In the genomic region with DNA sequence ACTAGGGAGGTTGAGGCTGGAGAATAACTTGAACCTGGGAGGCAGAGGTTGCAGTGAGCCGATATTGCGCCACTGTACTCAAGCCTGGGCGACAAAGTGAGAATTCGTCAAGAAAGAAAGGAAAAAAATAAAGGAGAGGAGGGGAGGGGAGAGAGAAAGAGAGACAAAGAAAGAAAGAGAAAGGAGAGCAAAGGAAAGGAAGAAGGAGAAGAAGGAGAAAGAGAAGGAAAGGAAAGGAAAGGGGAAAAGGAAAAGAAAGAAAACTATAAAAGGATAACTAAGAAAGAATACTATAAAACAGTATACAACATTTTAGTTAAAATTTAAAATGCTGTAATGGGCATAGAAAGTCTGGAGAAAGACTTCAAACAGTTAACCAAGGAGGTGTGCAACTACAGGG, we compare ENCODE assay signal across 18 cellular contexts. TPM values are rescaled to one million over a fixed set of nuclear protein-coding genes. Genes with fewer than 3 reads are reported as not detected.
DNase-seq lines count a peak whose midpoint lies in the region; ATAC-seq, FAIRE-seq and TF ChIP-seq lines count a peak whose summit lies in the region.
"Had no signal": no experiment of that assay in that cellular context is flagged by ENCODE, and none has a peak within 500 bp of the region (broad histone marks: within the 10 kb centered on the region; RNA-seq: fewer than 3 reads in every experiment).

No MANE protein-coding gene starts in this region.

- no peak for TF ChIP-seq CTCF in MCF 10A (IDR thresholded peaks at IDR 0.05; ENCODE audit: unreplicated experiment)
- no peak for TF ChIP-seq CTCF in mammary epithelial cell (conservative IDR thresholded peaks at IDR 0.05 in 1 of 2, IDR thresholded peaks at IDR 0.05 in 1 of 2; ENCODE audit: extremely low read depth in 1 of 2, insufficient read depth in 1 of 2, low read depth in 1 of 2, low read length in 2 of 2)
- no peak for TF ChIP-seq CTCF in K562 (IDR thresholded peaks at IDR 0.05 in 2 of 3, conservative IDR thresholded peaks at IDR 0.05 in 1 of 3; ENCODE audit: insufficient read depth in 2 of 3, low read depth in 1 of 3, low read length in 3 of 3)
- TF ChIP-seq CTCF in HepG2 (CRISPR knock-in tag; IDR thresholded peaks at IDR 0.05) = no peak

- H3K27ac Mint-ChIP-seq in MCF 10A (ENCODE audit: low read depth, unreplicated experiment) = peak overlapping the region; percentile 42
- H3K27ac Mint-ChIP-seq in stimulated activated effector memory CD8-positive, alpha-beta T cell treated with anti-CD3 and anti-CD28 coated beads, Interleukin-12 subunit alpha, Interleukin-12 subunit beta, amount 100 ng/mL, for 72 hours = peak overlapping the region; percentile 50

- intact Hi-C loops in MCF 10A (cut with micrococcal nuclease) = no loop called here
- intact Hi-C loops in mammary epithelial cell (cut with micrococcal nuclease) = no loop called here
- intact Hi-C loops in K562 (cut with micrococcal nuclease) = no loop called here
- intact Hi-C loops in HepG2 (cut with micrococcal nuclease; ENCODE audit: unreplicated experiment) = no loop called here

- DNase-seq in MCF 10A (ENCODE audit: unreplicated experiment) = no peak
- no peak for DNase-seq in mammary epithelial cell
- no peak for DNase-seq in K562 (ENCODE audit: extremely low read depth in 1 of 4, low spot score in 3 of 4)
- DNase-seq in stimulated activated effector memory CD8-positive, alpha-beta T cell treated with anti-CD3 and anti-CD28 coated beads, Interleukin-12 subunit alpha, Interleukin-12 subunit beta, amount 100 ng/mL, for 72 hours (ENCODE audit: low spot score in 2 of 2) = no peak
- DNase-seq in HepG2 (ENCODE audit: low spot score) = no peak
- DNase-seq in SIG-M5 (lab: John Stamatoyannopoulos, UW) = no peak
- DNase-seq: C1 segment of cervical spinal cord; Calu3; CD4-positive, alpha-beta memory T cell; COR-L47; DMS53; DMS79 treated with DMSO at 0.1 percent for 48 hours; GF-D8; GOT3; HCEC 1CT had no signal

- H3K9me3 ChIP-seq in mammary epithelial cell (replicated peaks; ENCODE audit: insufficient read depth, low read length) (no peaks in the 10 kb centered on the region), K562 (replicated peaks; ENCODE audit: control insufficient read depth, insufficient read depth, low read depth, low read length) (no peaks in the 10 kb centered on the region), HepG2 (ENCODE audit: low read length) (no peaks in the 10 kb centered on the region)

- H3K9me3 Mint-ChIP-seq in MCF 10A (ENCODE audit: unreplicated experiment) = no peaks in the 10 kb centered on the region
- H3K9me3 Mint-ChIP-seq in stimulated activated effector memory CD8-positive, alpha-beta T cell treated with anti-CD3 and anti-CD28 coated beads, Interleukin-12 subunit alpha, Interleukin-12 subunit beta, amount 100 ng/mL, for 72 hours = no peaks in the 10 kb centered on the region
- H3K9me3 Mint-ChIP-seq: CD4-positive, alpha-beta memory T cell had no signal

- in situ Hi-C loops in mammary epithelial cell (cut with MboI; ENCODE audit: low sequenced_read_pairs in 2 of 2) = no loop called here
- in situ Hi-C loops in K562 (cut with MboI) = no loop called here
- in situ Hi-C loops in HepG2 (cut with HindIII; ENCODE audit: extremely low pct_ligation_motif_present, low pct_unique_long_range_greater_than_20kb) = no loop called here

- H3K27ac ChIP-seq in mammary epithelial cell (ENCODE audit: insufficient read depth, low read depth, low read length) (no peak overlapping the region), K562 (ENCODE audit: extremely low read depth, low read depth, low read length) (no peak overlapping the region), HepG2 (ENCODE audit: extremely low read length, insufficient read depth, low read length) (no peak overlapping the region)

- FAIRE-seq in K562 (lab: Jason Lieb, UNC) (no peak), HepG2 (lab: Jason Lieb, UNC) (no peak)
- FAIRE-seq: GM12891, GM18507, H54 had no signal

- H3K79me2 ChIP-seq in mammary epithelial cell (ENCODE audit: insufficient read depth, low read length) (peaks cover 75% of the 10 kb centered on the region), K562 (ENCODE audit: control insufficient read depth, insufficient read depth, low read length) (no peaks in the 10 kb centered on the region), HepG2 (ENCODE audit: insufficient read depth, low read length) (peaks cover 2% of the 10 kb centered on the region)

- no peak for TF ChIP-seq POLR2A in K562 (conservative IDR thresholded peaks at IDR 0.05)
- TF ChIP-seq POLR2A in HepG2 (IDR thresholded peaks at IDR 0.05; ENCODE audit: insufficient read depth in 1 of 2, low read depth in 2 of 2, low read length in 2 of 2) = no peak

- no peaks in the 10 kb centered on the region for H3K27me3 ChIP-seq in mammary epithelial cell (ENCODE audit: insufficient read depth, low read length)
- H3K27me3 ChIP-seq in K562 (ENCODE audit: control insufficient read depth in 2 of 2, insufficient read depth in 2 of 2, low read length in 2 of 2) = no peaks in the 10 kb centered on the region
- H3K27me3 ChIP-seq in HepG2 (ENCODE audit: control insufficient read depth in 1 of 2, insufficient read depth in 2 of 2, low read length in 2 of 2) = no peaks in the 10 kb centered on the region

- H3K4me1 ChIP-seq in mammary epithelial cell (ENCODE audit: insufficient read depth, low read length) = no peaks in the 10 kb centered on the region
- H3K4me1 ChIP-seq in K562 (replicated peaks in 1 of 2; ENCODE audit: control insufficient read depth in 2 of 2, insufficient read depth in 2 of 2, low read length in 2 of 2) = no peaks in the 10 kb centered on the region
- H3K4me1 ChIP-seq in HepG2 (ENCODE audit: insufficient read depth, low read length) = no peaks in the 10 kb centered on the region

- POLR2A ChIA-PET in MCF 10A (lab: Yijun Ruan, JAX) (interaction anchor here (2.2 kb wide), 1 partner anchor 31 kb away, joined by 7 read pairs; no protein-coding TSS in a partner anchor), K562 (lab: Yijun Ruan, JAX) (interaction anchor here (0.7 kb wide), 1 partner anchor 176 kb away, joined by 5 read pairs; no protein-coding TSS in a partner anchor), HepG2 (lab: Yijun Ruan, JAX) (no interaction called here)

- H3K4me2 ChIP-seq in mammary epithelial cell (ENCODE audit: insufficient read depth, low read depth, low read length) (no peak overlapping the region), K562 (ENCODE audit: insufficient read depth, low read length) (no peak overlapping the region), HepG2 (ENCODE audit: low read depth, low read length) (no peak overlapping the region)

- H3K27me3 Mint-ChIP-seq in MCF 10A (ENCODE audit: insufficient read depth, unreplicated experiment) = no peaks in the 10 kb centered on the region
- H3K27me3 Mint-ChIP-seq: CD4-positive, alpha-beta memory T cell had no signal

- peaks cover 4% of the 10 kb centered on the region for H3K4me1 Mint-ChIP-seq in MCF 10A (ENCODE audit: insufficient read depth, unreplicated experiment)
- H3K4me1 Mint-ChIP-seq in stimulated activated effector memory CD8-positive, alpha-beta T cell treated with anti-CD3 and anti-CD28 coated beads, Interleukin-12 subunit alpha, Interleukin-12 subunit beta, amount 100 ng/mL, for 72 hours = no peaks in the 10 kb centered on the region

- ATAC-seq in K562 (no peak), HepG2 (no peak)
- no peak for ATAC-seq in stimulated activated effector memory CD8-positive, alpha-beta T cell treated with anti-CD3 and anti-CD28 coated beads, Interleukin-12 subunit alpha, Interleukin-12 subunit beta, amount 100 ng/mL, for 72 hours

- 100% methylated on average over 4 of the region's 4 CpGs for WGBS in mammary epithelial cell (ENCODE audit: low coverage, missing lambda C conversion rate)
- 94% methylated on average over 4 of the region's 4 CpGs for WGBS in K562 (ENCODE audit: insufficient coverage, low coverage, missing lambda C conversion rate)
- WGBS in HepG2 (ENCODE audit: low lambda C conversion rate) = 99% methylated on average over 4 of the region's 4 CpGs

- TF ChIP-seq RAD21 in K562 (CRISPR knock-in tag; conservative IDR thresholded peaks at IDR 0.05 in 1 of 2, IDR thresholded peaks at IDR 0.05 in 1 of 2) = no peak
- TF ChIP-seq RAD21 in HepG2 (CRISPR knock-in tag; IDR thresholded peaks at IDR 0.05) = no peak

- no peak overlapping the region for H3K9ac ChIP-seq in mammary epithelial cell (ENCODE audit: insufficient read depth, low read length)
- H3K9ac ChIP-seq in K562 (ENCODE audit: insufficient read depth in 1 of 2, low read depth in 2 of 2, low read length in 2 of 2) = no peak overlapping the region
- H3K9ac ChIP-seq in HepG2 (ENCODE audit: insufficient read depth, low read depth, low read length) = no peak overlapping the region

- dilution Hi-C loops in mammary epithelial cell (cut with HindIII; ENCODE audit: low sequenced_read_pairs) = no loop called here

- H4K20me1 ChIP-seq in mammary epithelial cell (ENCODE audit: insufficient read depth, low read length) = no peaks in the 10 kb centered on the region
- H4K20me1 ChIP-seq in K562 (replicated peaks; ENCODE audit: control insufficient read depth, insufficient read depth, low read length) = no peaks in the 10 kb centered on the region
- H4K20me1 ChIP-seq in HepG2 (ENCODE audit: insufficient read depth, low read length) = no peaks in the 10 kb centered on the region

- H2AFZ ChIP-seq in mammary epithelial cell (ENCODE audit: low read depth, low read length) (no peak overlapping the region), K562 (ENCODE audit: low read depth, low read length) (no peak overlapping the region), HepG2 (ENCODE audit: low read length) (no peak overlapping the region)

- BruUV-seq in MCF 10A (replicated peaks; lab: Mats Ljungman, UMichigan) (no TSS peak), mammary epithelial cell (replicated peaks; lab: Mats Ljungman, UMichigan) (no TSS peak), K562 (replicated peaks; lab: Mats Ljungman, UMichigan) (no TSS peak), HepG2 (replicated peaks; lab: Mats Ljungman, UMichigan) (no TSS peak)

- H3K4me3 ChIP-seq in mammary epithelial cell (replicated peaks in 1 of 3; ENCODE audit: insufficient read depth in 1 of 3, low read depth in 2 of 3, low read length in 3 of 3) = no peak overlapping the region
- no peak overlapping the region for H3K4me3 ChIP-seq in K562
- H3K4me3 ChIP-seq in HepG2 (replicated peaks in 1 of 3; ENCODE audit: insufficient read depth in 1 of 3, low read depth in 2 of 3, low read length in 3 of 3) = no peak overlapping the region

- H3K9me1 ChIP-seq in K562 (ENCODE audit: control insufficient read depth, insufficient read depth, low read length) = no peaks in the 10 kb centered on the region

- peaks cover 9% of the 10 kb centered on the region for H3K36me3 Mint-ChIP-seq in MCF 10A (ENCODE audit: insufficient read depth, unreplicated experiment)
- peaks cover 55% of the 10 kb centered on the region for H3K36me3 Mint-ChIP-seq in stimulated activated effector memory CD8-positive, alpha-beta T cell treated with anti-CD3 and anti-CD28 coated beads, Interleukin-12 subunit alpha, Interleukin-12 subunit beta, amount 100 ng/mL, for 72 hours

- TF ChIP-seq EP300 in K562 (IDR thresholded peaks at IDR 0.05; ENCODE audit: low read length) (no peak), HepG2 (IDR thresholded peaks at IDR 0.05; ENCODE audit: low read depth in 2 of 2, low read length in 2 of 2) (no peak), HepG2 (CRISPR knock-in tag; IDR thresholded peaks at IDR 0.05; ENCODE audit: borderline replicate concordance) (no peak)

- CTCF ChIA-PET in MCF 10A (lab: Yijun Ruan, JAX) (no interaction called here), mammary epithelial cell (lab: Charles Lee; ENCODE audit: low non-redundant PET) (no interaction called here), K562 (lab: Yijun Ruan, JAX; ENCODE audit: low intra/inter-chr PET ratio) (no interaction called here), HepG2 (lab: Yijun Ruan, JAX; ENCODE audit: low intra/inter-chr PET ratio, low total read pairs) (no interaction called here)

- H3K4me3 Mint-ChIP-seq in MCF 10A (ENCODE audit: unreplicated experiment) = no peak overlapping the region
- H3K4me3 Mint-ChIP-seq in stimulated activated effector memory CD8-positive, alpha-beta T cell treated with anti-CD3 and anti-CD28 coated beads, Interleukin-12 subunit alpha, Interleukin-12 subunit beta, amount 100 ng/mL, for 72 hours = no peak overlapping the region
- H3K4me3 Mint-ChIP-seq: CD4-positive, alpha-beta memory T cell had no signal

- H3K36me3 ChIP-seq in mammary epithelial cell (ENCODE audit: insufficient read depth, low read length) (peaks cover 12% of the 10 kb centered on the region), K562 (ENCODE audit: control insufficient read depth, insufficient read depth, low read length) (peaks cover 9% of the 10 kb centered on the region; the same call in 2 of the 3 replicates), HepG2 (replicated peaks in 1 of 2; ENCODE audit: control insufficient read depth in 1 of 2, insufficient read depth in 2 of 2, low read length in 2 of 2) (peaks cover 3 to 9% of the 10 kb centered on the region in 2 experiments; a peak in 2 of 5 replicates)

RNA-seq across cellular contexts. Expression of a gene that starts 33.6 kb away (rescaled TPM):
- 87.6 and 99.0 TPM in 2 replicates for total RNA-seq in MCF 10A (2022)
- total RNA-seq in mammary epithelial cell = 10 to 100 TPM; 50.3 to 79.9 TPM
- 43.6 TPM for polyA plus RNA-seq in mammary epithelial cell
- polyA minus RNA-seq in mammary epithelial cell = 43.9 TPM
- total RNA-seq in K562 (2011; cell fraction: chromatin; rRNA removed; ENCODE audit: low replicate concordance) = 99.6 and 192 TPM in 2 replicates
- total RNA-seq in K562 (2011; cell fraction: nucleolus; rRNA removed) = 45.0 and 54.6 TPM in 2 replicates
- total RNA-seq in K562 (2011; cell fraction: nucleoplasm; rRNA removed) = 105 and 159 TPM in 2 replicates
- total RNA-seq in K562 (2014; rRNA removed) = 19.0 and 19.7 TPM in 2 replicates
- 31.2 and 32.8 TPM in 2 replicates for total RNA-seq in K562 (2014; rRNA removed; fragmentation: Illumina TruSeq; extraction: Trizol)
- total RNA-seq in K562 (2015; rRNA removed; fragmentation: Illumina TruSeq; extraction: Trizol) = 29.7 and 33.1 TPM in 2 replicates
- total RNA-seq in K562 (2021) = 35.9 and 38.7 TPM in 2 replicates
- 32.1 and 39.1 TPM in 2 replicates for polyA plus RNA-seq in K562 (2011; rRNA removed)
- 31.9 and 38.3 TPM in 2 replicates for polyA plus RNA-seq in K562 (2011; cell fraction: cytosol; rRNA removed)
- 64.3 and 72.5 TPM in 2 replicates for polyA plus RNA-seq in K562 (2011; cell fraction: nucleus; rRNA removed)
- 25.9 and 36.4 TPM in 2 replicates for polyA plus RNA-seq in K562 (2012)
- polyA plus RNA-seq in K562 (2014; fragmentation: Illumina TruSeq; extraction: Trizol) = 34.5 and 40.5 TPM in 2 replicates
- polyA plus RNA-seq in K562 (2014; fragmentation: Nextera tagmentation; extraction: Ambion mirVana) = 10 to 100 TPM in 1 of 2 experiments, 1 to 10 TPM in 1; 6.7 to 10.1 TPM
- polyA plus RNA-seq in K562 (2014; rRNA removed) = 36.3 and 38.0 TPM in 2 replicates
- 39.2 and 45.5 TPM in 2 replicates for polyA minus RNA-seq in K562 (2011; rRNA and poly(A)+ RNA removed)
- 17.7 and 22.1 TPM in 2 replicates for polyA minus RNA-seq in K562 (2011; cell fraction: cytosol; rRNA and poly(A)+ RNA removed)
- 27.6 and 40.3 TPM in 2 replicates for polyA minus RNA-seq in K562 (2011; cell fraction: nucleus; rRNA and poly(A)+ RNA removed)
- total RNA-seq in HepG2 (2016; rRNA removed; fragmentation: Illumina TruSeq; extraction: Trizol) = 22.2 and 29.0 TPM in 2 replicates
- total RNA-seq in HepG2 (2016; cell fraction: cytosol; rRNA removed; fragmentation: Illumina TruSeq; extraction: Trizol; ENCODE audit: low read depth) = 13.2 and 15.1 TPM in 2 replicates
- 20.7 and 29.3 TPM in 2 replicates for total RNA-seq in HepG2 (2016; cell fraction: insoluble cytoplasmic fraction; rRNA removed; fragmentation: Illumina TruSeq; extraction: Trizol)
- 12.4 and 12.5 TPM in 2 replicates for total RNA-seq in HepG2 (2016; cell fraction: membrane; rRNA removed; fragmentation: Illumina TruSeq; extraction: Trizol)
- total RNA-seq in HepG2 (2016; cell fraction: nucleus; rRNA removed; fragmentation: Illumina TruSeq; extraction: Trizol) = 30.3 and 40.7 TPM in 2 replicates
- polyA plus RNA-seq in HepG2 (2011; rRNA removed) = 27.6 and 30.1 TPM in 2 replicates
- polyA plus RNA-seq in HepG2 (2011; cell fraction: cytosol; rRNA removed) = 18.6 and 19.6 TPM in 2 replicates
- polyA plus RNA-seq in HepG2 (2011; cell fraction: nucleus; rRNA removed) = 30.8 and 35.1 TPM in 2 replicates
- 19.5 and 29.5 TPM in 2 replicates for polyA plus RNA-seq in HepG2 (2012)
- polyA plus RNA-seq in HepG2 (2016; cell fraction: cytosol; fragmentation: Illumina TruSeq; extraction: Trizol; ENCODE audit: low read depth) = 3.5 and 3.8 TPM in 2 replicates
- 25.3 and 28.3 TPM in 2 replicates for polyA plus RNA-seq in HepG2 (2016; cell fraction: insoluble cytoplasmic fraction; fragmentation: Illumina TruSeq; extraction: Trizol; ENCODE audit: low read depth)
- polyA plus RNA-seq in HepG2 (2016; cell fraction: membrane; fragmentation: Illumina TruSeq; extraction: Trizol; ENCODE audit: low read depth) = 6.2 and 6.5 TPM in 2 replicates
- polyA plus RNA-seq in HepG2 (2016; cell fraction: nucleus; fragmentation: Illumina TruSeq; extraction: Trizol; ENCODE audit: insufficient read depth, low read depth) = 38.1 and 40.6 TPM in 2 replicates
- 85.8 and 132 TPM in 2 replicates for polyA minus RNA-seq in HepG2 (2011; rRNA and poly(A)+ RNA removed; ENCODE audit: low replicate concordance)
- 16.7 and 20.7 TPM in 2 replicates for polyA minus RNA-seq in HepG2 (2011; cell fraction: cytosol; rRNA and poly(A)+ RNA removed)
- polyA minus RNA-seq in HepG2 (2011; cell fraction: nucleus; rRNA and poly(A)+ RNA removed) = 50.2 and 53.3 TPM in 2 replicates
